Comparison of ENCODE assay signal across 22 cellular contexts in the genomic region with DNA sequence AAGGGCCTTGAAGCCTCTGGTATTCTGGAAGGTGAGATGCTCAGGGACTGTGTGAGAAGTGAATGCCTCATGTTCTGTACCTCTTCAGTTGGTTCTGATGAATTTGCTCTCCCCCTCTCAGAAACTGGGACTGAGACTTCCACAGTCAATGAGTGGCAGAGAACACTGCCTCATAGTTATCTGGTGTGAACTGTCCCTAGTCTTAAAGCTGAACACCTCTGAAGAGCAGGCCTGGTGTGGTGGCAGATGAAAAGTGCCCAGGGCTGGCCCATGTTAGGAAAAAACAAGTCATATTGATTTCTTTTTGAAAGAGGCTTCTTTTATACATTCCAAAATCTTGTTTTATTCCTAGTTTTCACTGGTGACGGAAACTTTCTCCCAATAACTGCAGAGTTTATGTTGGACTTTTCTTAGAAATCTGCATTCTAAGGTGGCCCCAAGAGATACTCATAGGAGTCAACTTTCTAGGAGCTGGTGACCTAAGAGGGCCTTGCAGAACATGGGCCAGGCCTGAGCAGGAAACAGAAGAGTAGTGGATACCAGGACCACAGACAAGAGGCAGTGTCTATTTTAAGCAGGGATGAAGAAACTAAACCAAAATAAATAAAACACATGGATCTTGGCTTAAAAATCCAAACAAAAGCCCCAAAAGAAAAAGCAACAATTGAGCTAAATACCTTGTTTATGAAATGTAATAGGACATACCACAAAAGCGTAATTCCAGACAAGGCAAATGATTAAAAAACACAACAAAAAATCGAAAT. TPM values are rescaled to one million over a fixed set of nuclear protein-coding genes. Genes with fewer than 3 reads are reported as not detected.
DNase-seq lines count a peak whose midpoint lies in the region; ATAC-seq, FAIRE-seq and TF ChIP-seq lines count a peak whose summit lies in the region.
"Had no signal": no experiment of that assay in that cellular context is flagged by ENCODE, and none has a peak within 500 bp of the region (broad histone marks: within the 10 kb centered on the region; RNA-seq: fewer than 3 reads in every experiment).

No MANE protein-coding gene starts in this region.

- intact Hi-C loops in left ventricle myocardium superior (cut with micrococcal nuclease): no loop called here
- intact Hi-C loops in Right ventricle myocardium inferior (cut with DNase I): no loop called here

- no peaks in the 10 kb centered on the region for H3K27me3 ChIP-seq in endodermal cell (ENCODE audit: control insufficient read depth, insufficient read depth, low read length, poor library complexity, severe bottlenecking)
- H3K27me3 ChIP-seq: MG63, ovary, thyroid gland had no signal

- no peak for FAIRE-seq in D721Med (lab: Jason Lieb, UNC)
- FAIRE-seq: RCC 7860 had no signal

- H3K27ac Mint-ChIP-seq in endodermal cell: no peak overlapping the region
- peak overlapping the region; percentile 30 to 92 for H3K27ac Mint-ChIP-seq in natural killer cell treated with Interleukin-12 subunit alpha and Interleukin-12 subunit beta and Interleukin-15 and Interleukin-18, amount 100 ng/mL, for 72 hours
- H3K27ac Mint-ChIP-seq: GM23338 had no signal

- 89 to 100% methylated on average over 2 to 3 of the region's 3 CpGs for WGBS in endodermal cell (ENCODE audit: insufficient coverage in 1 of 2, insufficient read length in 1 of 2), 2 experiments

- peaks cover 34% of the 10 kb centered on the region for H3K36me3 Mint-ChIP-seq in endodermal cell (ENCODE audit: low read depth)
- peaks cover 60% of the 10 kb centered on the region for H3K36me3 Mint-ChIP-seq in natural killer cell treated with Interleukin-12 subunit alpha and Interleukin-12 subunit beta and Interleukin-15 and Interleukin-18, amount 100 ng/mL, for 72 hours

- H3K9ac ChIP-seq in endodermal cell (ENCODE audit: extremely low read depth, low read length, poor library complexity, severe bottlenecking): no peak overlapping the region

- DNase-seq in left ventricle myocardium superior: no peak
- DNase-seq in Right ventricle myocardium inferior (ENCODE audit: missing footprints): no peak
- DNase-seq in endodermal cell: no peak
- no peak for DNase-seq in natural killer cell treated with Interleukin-12 subunit alpha and Interleukin-12 subunit beta and Interleukin-15 and Interleukin-18, amount 100 ng/mL, for 72 hours (ENCODE audit: low spot score)
- DNase-seq in D721Med (ENCODE audit: insufficient read length, low spot score): no peak
- DNase-seq in SIG-M5 (lab: John Stamatoyannopoulos, UW): no peak
- no peak for DNase-seq in activated CD8-positive, alpha-beta memory T cell treated with anti-CD3 and anti-CD28 coated beads, Interleukin-2, amount 50 U/mL, for 4 hours
- DNase-seq in ureter (ENCODE audit: low spot score): no peak
- DNase-seq: ACHN; activated CD4-positive, alpha-beta T cell treated with anti-CD3 and anti-CD28 coated beads for 4 hours; activated naive CD4-positive, alpha-beta T cell; anterior cingulate cortex; CD4-positive, alpha-beta memory T cell; DND-41; MG63; NCI-H1694; ovary; stimulated activated CD8-positive, alpha-beta memory T cell treated with anti-CD3 and anti-CD28 coated beads, Interleukin-4, amount 100 ng/mL, for 48 hours; thyroid gland had no signal

- no peak for TF ChIP-seq CTCF in endodermal cell (conservative IDR thresholded peaks at IDR 0.05)
- TF ChIP-seq CTCF in D721Med (IDR thresholded peaks at IDR 0.05; ENCODE audit: insufficient read depth, missing control alignments): no peak

- peaks cover 22% of the 10 kb centered on the region for H3K4me1 Mint-ChIP-seq in endodermal cell
- peaks cover 85 to 93% of the 10 kb centered on the region in 2 donors for H3K4me1 Mint-ChIP-seq in natural killer cell treated with Interleukin-12 subunit alpha and Interleukin-12 subunit beta and Interleukin-15 and Interleukin-18, amount 100 ng/mL, for 72 hours (ENCODE audit: low read depth in 2 of 2)

- peaks cover 9% of the 10 kb centered on the region for H3K4me1 ChIP-seq in endodermal cell (ENCODE audit: control insufficient read depth, insufficient read depth, low read length)

- peaks cover 44% of the 10 kb centered on the region for H3K9me3 ChIP-seq in endodermal cell (ENCODE audit: control insufficient read depth, low read length)
- H3K9me3 ChIP-seq: ovary, thyroid gland had no signal

- H3K36me3 ChIP-seq in endodermal cell (ENCODE audit: control insufficient read depth, insufficient read depth, low read length): peaks cover 91% of the 10 kb centered on the region
- H3K36me3 ChIP-seq: MG63, ovary, thyroid gland had no signal

- H3K4me3 Mint-ChIP-seq in endodermal cell: no peak overlapping the region
- H3K4me3 Mint-ChIP-seq in natural killer cell treated with Interleukin-12 subunit alpha and Interleukin-12 subunit beta and Interleukin-15 and Interleukin-18, amount 100 ng/mL, for 72 hours: peak overlapping the region; percentile 52
- H3K4me3 Mint-ChIP-seq: CD4-positive, alpha-beta memory T cell; GM23338 had no signal

- ATAC-seq in left ventricle myocardium superior (peak; percentile 29), Right ventricle myocardium inferior (no peak)
- ATAC-seq in natural killer cell treated with Interleukin-12 subunit alpha and Interleukin-12 subunit beta and Interleukin-15 and Interleukin-18, amount 100 ng/mL, for 72 hours: no peak
- ATAC-seq: GM23338, left lobe of liver had no signal

- H3K27me3 Mint-ChIP-seq in endodermal cell (ENCODE audit: insufficient read depth): peaks cover 3% of the 10 kb centered on the region
- H3K27me3 Mint-ChIP-seq in natural killer cell treated with Interleukin-12 subunit alpha and Interleukin-12 subunit beta and Interleukin-15 and Interleukin-18, amount 100 ng/mL, for 72 hours: no peaks in the 10 kb centered on the region
- H3K27me3 Mint-ChIP-seq: CD4-positive, alpha-beta memory T cell had no signal

- no peak overlapping the region for H3K27ac ChIP-seq in endodermal cell (ENCODE audit: low read depth, low read length)
- H3K27ac ChIP-seq: ovary, thyroid gland had no signal

- peaks cover 25% of the 10 kb centered on the region for H3K9me3 Mint-ChIP-seq in endodermal cell
- H3K9me3 Mint-ChIP-seq in natural killer cell treated with Interleukin-12 subunit alpha and Interleukin-12 subunit beta and Interleukin-15 and Interleukin-18, amount 100 ng/mL, for 72 hours: no peaks in the 10 kb centered on the region

- H3K4me3 ChIP-seq in endodermal cell (ENCODE audit: low read length): peak overlapping the region; percentile 28
- H3K4me3 ChIP-seq: GM23338, MG63, ovary, thyroid gland had no signal

RNA-seq across cellular contexts. Expression of gene DUSP10, which starts 19.5 kb away (rescaled TPM):
- total RNA-seq in left ventricle myocardium superior: 3.5 TPM
- total RNA-seq in Right ventricle myocardium inferior: 3.2 TPM
- 10 to 100 TPM in 1 of 2 donors, 1 to 10 TPM in 1; 6.5 to 11.7 TPM for total RNA-seq in endodermal cell
- polyA plus RNA-seq in endodermal cell (2013, experiment 1 of 2): 4.7 TPM
- 4.2 TPM for polyA plus RNA-seq in endodermal cell (2013, experiment 2 of 2)
- total RNA-seq in natural killer cell treated with Interleukin-12 subunit alpha and Interleukin-12 subunit beta and Interleukin-15 and Interleukin-18, amount 100 ng/mL, for 72 hours: 10 to 100 TPM; 43.3 to 85.2 TPM
- 5.0 TPM for total RNA-seq in ureter
